1 cellular context compared by ENCODE assay signal in the genomic region with DNA sequence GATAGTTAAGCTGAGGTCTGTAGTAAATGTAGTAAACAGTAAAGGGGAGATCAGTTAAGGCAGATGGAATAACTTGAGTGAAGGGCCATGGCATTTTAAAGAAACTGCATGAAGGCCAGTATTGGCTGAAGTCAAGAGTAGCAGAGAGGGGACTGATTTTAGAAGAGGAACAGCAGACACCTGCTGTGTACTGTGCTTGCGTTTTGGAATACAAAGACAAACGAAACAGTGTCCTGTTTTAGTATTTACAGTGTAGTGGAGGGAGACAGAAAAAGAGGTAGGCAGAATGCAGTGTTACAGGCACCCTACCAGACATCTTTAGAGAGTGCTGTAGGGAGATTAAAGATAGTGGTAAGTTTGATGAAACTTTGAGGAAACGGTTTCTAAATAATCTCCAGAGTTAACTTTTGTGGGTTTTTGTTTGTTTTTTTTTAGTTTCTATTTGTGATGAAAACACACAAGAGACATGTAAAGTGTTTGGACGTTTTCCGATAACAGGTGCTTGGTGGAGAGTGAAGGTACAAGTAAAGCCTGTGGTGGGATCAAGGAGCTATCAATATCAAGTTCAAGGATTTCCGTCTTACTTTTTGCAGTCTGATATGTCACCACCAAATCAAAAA.
TF ChIP-seq lines count a peak whose summit lies in the region.

No MANE protein-coding gene starts in this region.

TF ChIP-seq in HepG2, 621 proteins besides CTCF, POLR2A, EP300 and RAD21 (continued from another document):
- TF ChIP-seq, protein P1, sequence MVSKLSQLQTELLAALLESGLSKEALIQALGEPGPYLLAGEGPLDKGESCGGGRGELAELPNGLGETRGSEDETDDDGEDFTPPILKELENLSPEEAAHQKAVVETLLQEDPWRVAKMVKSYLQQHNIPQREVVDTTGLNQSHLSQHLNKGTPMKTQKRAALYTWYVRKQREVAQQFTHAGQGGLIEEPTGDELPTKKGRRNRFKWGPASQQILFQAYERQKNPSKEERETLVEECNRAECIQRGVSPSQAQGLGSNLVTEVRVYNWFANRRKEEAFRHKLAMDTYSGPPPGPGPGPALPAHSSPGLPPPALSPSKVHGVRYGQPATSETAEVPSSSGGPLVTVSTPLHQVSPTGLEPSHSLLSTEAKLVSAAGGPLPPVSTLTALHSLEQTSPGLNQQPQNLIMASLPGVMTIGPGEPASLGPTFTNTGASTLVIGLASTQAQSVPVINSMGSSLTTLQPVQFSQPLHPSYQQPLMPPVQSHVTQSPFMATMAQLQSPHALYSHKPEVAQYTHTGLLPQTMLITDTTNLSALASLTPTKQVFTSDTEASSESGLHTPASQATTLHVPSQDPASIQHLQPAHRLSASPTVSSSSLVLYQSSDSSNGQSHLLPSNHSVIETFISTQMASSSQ (IDR thresholded peaks at IDR 0.05; ENCODE audit: low read depth) = no peak
- TF ChIP-seq, protein P1 (CRISPR knock-in tag; IDR thresholded peaks at IDR 0.05; ENCODE audit: borderline replicate concordance) = no peak
- no peak for TF ChIP-seq CBX5 (CRISPR knock-in tag; IDR thresholded peaks at IDR 0.05; ENCODE audit: borderline replicate concordance)
- no peak for TF ChIP-seq CC2D1A (CRISPR knock-in tag; IDR thresholded peaks at IDR 0.05)
- TF ChIP-seq, protein P2, sequence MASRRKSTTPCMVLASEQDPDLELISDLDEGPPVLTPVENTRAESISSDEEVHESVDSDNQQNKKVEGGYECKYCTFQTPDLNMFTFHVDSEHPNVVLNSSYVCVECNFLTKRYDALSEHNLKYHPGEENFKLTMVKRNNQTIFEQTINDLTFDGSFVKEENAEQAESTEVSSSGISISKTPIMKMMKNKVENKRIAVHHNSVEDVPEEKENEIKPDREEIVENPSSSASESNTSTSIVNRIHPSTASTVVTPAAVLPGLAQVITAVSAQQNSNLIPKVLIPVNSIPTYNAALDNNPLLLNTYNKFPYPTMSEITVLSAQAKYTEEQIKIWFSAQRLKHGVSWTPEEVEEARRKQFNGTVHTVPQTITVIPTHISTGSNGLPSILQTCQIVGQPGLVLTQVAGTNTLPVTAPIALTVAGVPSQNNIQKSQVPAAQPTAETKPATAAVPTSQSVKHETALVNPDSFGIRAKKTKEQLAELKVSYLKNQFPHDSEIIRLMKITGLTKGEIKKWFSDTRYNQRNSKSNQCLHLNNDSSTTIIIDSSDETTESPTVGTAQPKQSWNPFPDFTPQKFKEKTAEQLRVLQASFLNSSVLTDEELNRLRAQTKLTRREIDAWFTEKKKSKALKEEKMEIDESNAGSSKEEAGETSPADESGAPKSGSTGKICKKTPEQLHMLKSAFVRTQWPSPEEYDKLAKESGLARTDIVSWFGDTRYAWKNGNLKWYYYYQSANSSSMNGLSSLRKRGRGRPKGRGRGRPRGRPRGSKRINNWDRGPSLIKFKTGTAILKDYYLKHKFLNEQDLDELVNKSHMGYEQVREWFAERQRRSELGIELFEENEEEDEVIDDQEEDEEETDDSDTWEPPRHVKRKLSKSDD (CRISPR knock-in tag; IDR thresholded peaks at IDR 0.05; ENCODE audit: low read depth) = no peak
- no peak for TF ChIP-seq ZNF674 (CRISPR knock-in tag; IDR thresholded peaks at IDR 0.05; ENCODE audit: low read depth)
- TF ChIP-seq MTA3 (CRISPR knock-in tag; IDR thresholded peaks at IDR 0.05) = no peak
- TF ChIP-seq ZNF737 (CRISPR knock-in tag; IDR thresholded peaks at IDR 0.05; ENCODE audit: borderline replicate concordance) = no peak
- no peak for TF ChIP-seq MEIS1 (CRISPR knock-in tag; IDR thresholded peaks at IDR 0.05; ENCODE audit: borderline replicate concordance)
- TF ChIP-seq, protein P3, sequence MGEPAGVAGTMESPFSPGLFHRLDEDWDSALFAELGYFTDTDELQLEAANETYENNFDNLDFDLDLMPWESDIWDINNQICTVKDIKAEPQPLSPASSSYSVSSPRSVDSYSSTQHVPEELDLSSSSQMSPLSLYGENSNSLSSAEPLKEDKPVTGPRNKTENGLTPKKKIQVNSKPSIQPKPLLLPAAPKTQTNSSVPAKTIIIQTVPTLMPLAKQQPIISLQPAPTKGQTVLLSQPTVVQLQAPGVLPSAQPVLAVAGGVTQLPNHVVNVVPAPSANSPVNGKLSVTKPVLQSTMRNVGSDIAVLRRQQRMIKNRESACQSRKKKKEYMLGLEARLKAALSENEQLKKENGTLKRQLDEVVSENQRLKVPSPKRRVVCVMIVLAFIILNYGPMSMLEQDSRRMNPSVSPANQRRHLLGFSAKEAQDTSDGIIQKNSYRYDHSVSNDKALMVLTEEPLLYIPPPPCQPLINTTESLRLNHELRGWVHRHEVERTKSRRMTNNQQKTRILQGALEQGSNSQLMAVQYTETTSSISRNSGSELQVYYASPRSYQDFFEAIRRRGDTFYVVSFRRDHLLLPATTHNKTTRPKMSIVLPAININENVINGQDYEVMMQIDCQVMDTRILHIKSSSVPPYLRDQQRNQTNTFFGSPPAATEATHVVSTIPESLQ (CRISPR knock-in tag; conservative IDR thresholded peaks at IDR 0.05) = no peak
- TF ChIP-seq ATF7 (IDR thresholded peaks at IDR 0.05) = no peak
- no peak for TF ChIP-seq ATF7 (CRISPR knock-in tag; IDR thresholded peaks at IDR 0.05)
- TF ChIP-seq IRX3 (CRISPR knock-in tag; IDR thresholded peaks at IDR 0.05; ENCODE audit: borderline replicate concordance, low read depth) = no peak
- no peak for TF ChIP-seq ZNF329 (CRISPR knock-in tag; IDR thresholded peaks at IDR 0.05; ENCODE audit: low read depth)
- TF ChIP-seq, protein P4, sequence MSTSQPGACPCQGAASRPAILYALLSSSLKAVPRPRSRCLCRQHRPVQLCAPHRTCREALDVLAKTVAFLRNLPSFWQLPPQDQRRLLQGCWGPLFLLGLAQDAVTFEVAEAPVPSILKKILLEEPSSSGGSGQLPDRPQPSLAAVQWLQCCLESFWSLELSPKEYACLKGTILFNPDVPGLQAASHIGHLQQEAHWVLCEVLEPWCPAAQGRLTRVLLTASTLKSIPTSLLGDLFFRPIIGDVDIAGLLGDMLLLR (CRISPR knock-in tag; IDR thresholded peaks at IDR 0.05) = no peak
- TF ChIP-seq ZNF75D (CRISPR knock-in tag; IDR thresholded peaks at IDR 0.05; ENCODE audit: borderline replicate concordance) = no peak
TF ChIP-seq in HepG2: peak in this region for 0.
